In the genomic region with DNA sequence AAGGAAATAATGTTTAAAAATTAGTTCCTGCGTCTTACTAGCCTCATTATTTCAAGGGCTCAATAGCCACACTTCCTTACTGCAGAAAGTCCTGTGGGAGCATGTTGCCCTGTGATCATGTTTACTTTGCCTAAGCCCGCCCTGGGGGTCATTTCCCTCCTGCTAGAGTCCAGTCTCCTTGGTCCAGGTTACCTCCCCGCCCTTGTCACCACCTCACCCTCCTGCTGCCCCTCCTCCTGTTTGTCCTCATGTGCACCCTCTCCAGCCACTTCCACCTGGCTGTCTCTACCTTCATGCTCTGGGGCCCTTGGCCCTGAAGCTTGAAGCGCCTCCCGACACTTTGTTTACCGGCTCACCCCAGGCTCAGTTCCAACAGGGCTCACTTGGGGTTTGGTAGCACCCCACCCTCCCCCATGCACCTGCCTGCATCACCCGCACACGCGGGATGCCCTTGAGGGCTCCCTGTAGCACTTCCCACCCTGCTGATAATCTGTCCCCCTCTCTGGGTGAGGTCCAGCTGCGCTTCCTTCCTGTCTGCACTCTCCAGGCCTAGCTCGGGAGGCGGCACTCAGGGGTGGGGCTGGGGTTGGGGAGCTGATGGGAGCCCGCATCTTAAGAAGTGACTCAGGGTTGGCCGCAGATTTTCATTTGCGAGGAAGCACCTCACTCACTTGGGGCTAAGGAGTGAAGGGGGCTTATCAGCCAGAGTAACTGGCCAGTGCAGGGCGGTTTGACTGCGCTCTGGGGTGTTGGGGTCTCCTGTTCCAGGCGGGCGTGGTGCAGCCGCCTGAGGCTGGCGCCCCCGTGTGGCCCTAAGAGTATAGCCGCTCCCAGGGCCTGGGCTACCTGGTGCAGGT, we compare ENCODE assay signal across 8 cellular contexts. TPM values are rescaled to one million over a fixed set of nuclear protein-coding genes. Genes with fewer than 3 reads are reported as not detected.
DNase-seq lines count a peak whose midpoint lies in the region; ATAC-seq and TF ChIP-seq lines count a peak whose summit lies in the region.

No MANE protein-coding gene starts in this region.

- TF ChIP-seq CTCF in GM23338 (conservative IDR thresholded peaks at IDR 0.05; ENCODE audit: low read depth in 2 of 2) (peak; percentile 85 to 90), OCI-LY1 (IDR thresholded peaks at IDR 0.05; ENCODE audit: low read length) (peak; percentile 79), kidney epithelial cell (IDR thresholded peaks at IDR 0.05; ENCODE audit: insufficient read depth, low read length, poor library complexity, severe bottlenecking) (peak; percentile 77), upper lobe of right lung (IDR thresholded peaks at IDR 0.05) (peak; percentile 65)

- H3K36me3 ChIP-seq in GM23338 (ENCODE audit: insufficient read depth) (no peaks in the 10 kb centered on the region), OCI-LY1 (ENCODE audit: insufficient read depth, low read length) (peaks cover 16% of the 10 kb centered on the region), kidney epithelial cell (ENCODE audit: control insufficient read depth, insufficient read depth, low read length) (no peaks in the 10 kb centered on the region), upper lobe of right lung (no peaks in the 10 kb centered on the region)

- H3K4me2 ChIP-seq in GM23338 (peak overlapping the region; percentile 72), OCI-LY1 (ENCODE audit: low read length) (peak overlapping the region; percentile 34)

- H3K27me3 ChIP-seq in GM23338 (ENCODE audit: insufficient read depth) (no peaks in the 10 kb centered on the region), OCI-LY1 (ENCODE audit: insufficient read depth, low read length) (no peaks in the 10 kb centered on the region), kidney epithelial cell (ENCODE audit: control insufficient read depth, insufficient read depth, low read length) (peaks cover 3% of the 10 kb centered on the region), upper lobe of right lung (no peaks in the 10 kb centered on the region)

- DNase-seq in CD1c-positive myeloid dendritic cell (ENCODE audit: extremely low spot score) (peak; percentile 46), GM23338 (ENCODE audit: low spot score) (peak; percentile 95), kidney epithelial cell (ENCODE audit: low read depth) (no peak), upper lobe of right lung (no peak), GM19240 (ENCODE audit: insufficient read length, low spot score) (no peak)
- peak; percentile 58 for DNase-seq in activated naive CD8-positive, alpha-beta T cell treated with anti-CD3 and anti-CD28 coated beads, Interleukin-2, amount 50 U/mL, for 24 hours

- peak overlapping the region; percentile 48 for H3K4me3 ChIP-seq in GM23338
- H3K4me3 ChIP-seq in OCI-LY1 (ENCODE audit: low read depth, low read length, poor library complexity, severe bottlenecking), result peak overlapping the region; percentile 1
- H3K4me3 ChIP-seq in kidney epithelial cell (ENCODE audit: low read depth, low read length), result no peak overlapping the region
- no peak overlapping the region for H3K4me3 ChIP-seq in upper lobe of right lung

- H3K27ac Mint-ChIP-seq in GM23338, result peak overlapping the region; percentile 65; the same call in 1 of the 2 replicates
- H3K27ac Mint-ChIP-seq in activated naive CD8-positive, alpha-beta T cell treated with anti-CD3 and anti-CD28 coated beads, Interleukin-2, amount 50 U/mL, for 24 hours, result no peak overlapping the region

- intact Hi-C loops in upper lobe of right lung (cut with DNase I), result no loop called here

- ATAC-seq in GM23338 (peak; percentile 90), upper lobe of right lung (peak; percentile 77), HG03342 (IDR thresholded peaks at IDR 0.05; ENCODE audit: unreplicated experiment) (no peak)
- peak; percentile 33 for ATAC-seq in activated naive CD8-positive, alpha-beta T cell treated with anti-CD3 and anti-CD28 coated beads, Interleukin-2, amount 50 U/mL, for 24 hours

- H3K9ac ChIP-seq in OCI-LY1 (ENCODE audit: low read length), result peak overlapping the region; percentile 33; the same call in 1 of the 2 replicates

- no peaks in the 10 kb centered on the region for H3K36me3 Mint-ChIP-seq in GM23338 (ENCODE audit: low read depth)
- H3K36me3 Mint-ChIP-seq in activated naive CD8-positive, alpha-beta T cell treated with anti-CD3 and anti-CD28 coated beads, Interleukin-2, amount 50 U/mL, for 24 hours (ENCODE audit: low read depth), result no peaks in the 10 kb centered on the region

- peaks cover 40% of the 10 kb centered on the region for H3K4me1 ChIP-seq in GM23338 (ENCODE audit: insufficient read depth)
- H3K4me1 ChIP-seq in OCI-LY1 (ENCODE audit: insufficient read depth, low read length, severe bottlenecking), result peaks cover 83% of the 10 kb centered on the region
- H3K4me1 ChIP-seq in upper lobe of right lung, result peaks cover 15% of the 10 kb centered on the region

- H3K79me2 ChIP-seq in GM23338 (replicated peaks; ENCODE audit: insufficient read depth) (no peaks in the 10 kb centered on the region), OCI-LY1 (ENCODE audit: insufficient read depth, low read length) (no peaks in the 10 kb centered on the region)

- H3K9me3 Mint-ChIP-seq in GM23338, result no peaks in the 10 kb centered on the region; the same call in 2 of the 3 replicates
- no peaks in the 10 kb centered on the region for H3K9me3 Mint-ChIP-seq in activated naive CD8-positive, alpha-beta T cell treated with anti-CD3 and anti-CD28 coated beads, Interleukin-2, amount 50 U/mL, for 24 hours

- H3K4me1 Mint-ChIP-seq in GM23338, result peaks cover 66% of the 10 kb centered on the region
- peaks cover 46% of the 10 kb centered on the region for H3K4me1 Mint-ChIP-seq in activated naive CD8-positive, alpha-beta T cell treated with anti-CD3 and anti-CD28 coated beads, Interleukin-2, amount 50 U/mL, for 24 hours

- peak overlapping the region; percentile 49; the same call in 1 of the 3 replicates for H3K4me3 Mint-ChIP-seq in GM23338
- H3K4me3 Mint-ChIP-seq in activated naive CD8-positive, alpha-beta T cell treated with anti-CD3 and anti-CD28 coated beads, Interleukin-2, amount 50 U/mL, for 24 hours, result peak overlapping the region; percentile 17

- peaks cover 3% of the 10 kb centered on the region; the same call in 1 of the 2 replicates for H3F3A ChIP-seq in GM23338 (replicated peaks; ENCODE audit: low read depth)
- H3F3A ChIP-seq in OCI-LY1 (ENCODE audit: insufficient read depth, low read length), result peaks cover 5% of the 10 kb centered on the region

- H2AFZ ChIP-seq in GM23338 (peak overlapping the region; percentile 94), OCI-LY1 (ENCODE audit: low read length) (no peak overlapping the region)

- 0 out of 2 replicates have a peak, but pooled peaks cover 3% of the 10 kb centered on the region for H3K9me2 ChIP-seq in GM23338 (ENCODE audit: insufficient read depth)
- no peaks in the 10 kb centered on the region for H3K9me2 ChIP-seq in OCI-LY1 (ENCODE audit: low read depth, low read length)

- H3K9me3 ChIP-seq in OCI-LY1 (ENCODE audit: low read length) (no peaks in the 10 kb centered on the region), upper lobe of right lung (no peaks in the 10 kb centered on the region)

- peak overlapping the region; percentile 76; the same call in 1 of the 2 replicates for H3K27ac ChIP-seq in GM23338 (ENCODE audit: low read depth)
- peak overlapping the region; percentile 98 for H3K27ac ChIP-seq in OCI-LY1 (ENCODE audit: low read depth, low read length, poor library complexity, severe bottlenecking)
- H3K27ac ChIP-seq in upper lobe of right lung, result peak overlapping the region; percentile 24

- H4K20me1 ChIP-seq in GM23338 (replicated peaks; ENCODE audit: insufficient read depth) (no peaks in the 10 kb centered on the region), OCI-LY1 (ENCODE audit: insufficient read depth, low read length) (no peaks in the 10 kb centered on the region)

- H3K27me3 Mint-ChIP-seq in GM23338 (ENCODE audit: insufficient read depth, low read depth, poor library complexity), result peaks cover 26% of the 10 kb centered on the region
- peaks cover 15% of the 10 kb centered on the region for H3K27me3 Mint-ChIP-seq in activated naive CD8-positive, alpha-beta T cell treated with anti-CD3 and anti-CD28 coated beads, Interleukin-2, amount 50 U/mL, for 24 hours

TF ChIP-seq in GM23338, 12 proteins besides CTCF, POLR2A, EP300 and RAD21:
- TF ChIP-seq, protein P1, sequence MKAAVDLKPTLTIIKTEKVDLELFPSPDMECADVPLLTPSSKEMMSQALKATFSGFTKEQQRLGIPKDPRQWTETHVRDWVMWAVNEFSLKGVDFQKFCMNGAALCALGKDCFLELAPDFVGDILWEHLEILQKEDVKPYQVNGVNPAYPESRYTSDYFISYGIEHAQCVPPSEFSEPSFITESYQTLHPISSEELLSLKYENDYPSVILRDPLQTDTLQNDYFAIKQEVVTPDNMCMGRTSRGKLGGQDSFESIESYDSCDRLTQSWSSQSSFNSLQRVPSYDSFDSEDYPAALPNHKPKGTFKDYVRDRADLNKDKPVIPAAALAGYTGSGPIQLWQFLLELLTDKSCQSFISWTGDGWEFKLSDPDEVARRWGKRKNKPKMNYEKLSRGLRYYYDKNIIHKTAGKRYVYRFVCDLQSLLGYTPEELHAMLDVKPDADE (IDR thresholded peaks at IDR 0.05), result 0 out of 2 replicates have a peak, but pooled peaks have one; percentile 15
- TF ChIP-seq POLR2AphosphoS5 (IDR thresholded peaks at IDR 0.05; ENCODE audit: low read depth), result 0 out of 2 replicates have a peak, but pooled peaks have one; percentile 40
- no peak for TF ChIP-seq NANOG (IDR thresholded peaks at IDR 0.05; ENCODE audit: borderline replicate concordance)
TF ChIP-seq in GM23338: peak in this region for 2.

RNA-seq across cellular contexts. Expression of a gene that starts 40.1 kb away (rescaled TPM):
- 0.12 and 0.66 TPM in 2 replicates for total RNA-seq in GM23338 (2014; rRNA removed; shearing (Covaris generic))
- 0.66 and 0.80 TPM in 2 replicates for polyA plus RNA-seq in GM23338 (2016; fragmentation: Nextera tagmentation; extraction: Ambion mirVana)
- total RNA-seq in kidney epithelial cell (0.34 TPM in 1 of 2 replicates, not detected in the other), upper lobe of right lung (6.1 TPM)

RNA-seq across cellular contexts. Expression of a gene that starts 49.8 kb away (rescaled TPM):
- 60.3 and 111 TPM in 2 replicates for total RNA-seq in GM23338 (2014; rRNA removed; shearing (Covaris generic))
- polyA plus RNA-seq in GM23338 (2016; fragmentation: Nextera tagmentation; extraction: Ambion mirVana), result 27.7 and 29.4 TPM in 2 replicates
- total RNA-seq in kidney epithelial cell (77.8 and 83.1 TPM in 2 replicates), upper lobe of right lung (37.3 TPM)

Comparison
In these comparisons a context has a peak if more than half of its experiments do, and no peak if none do; other contexts are left out.
1. DNase-seq: peak in CD1c-positive myeloid dendritic cell (single experiment), GM23338 (single experiment) and activated naive CD8-positive, alpha-beta T cell treated with anti-CD3 and anti-CD28 coated beads, Interleukin-2, amount 50 U/mL, for 24 hours (single experiment); none in kidney epithelial cell (single experiment), upper lobe of right lung (single experiment) and GM19240 (single experiment).
2. H3K27ac ChIP-seq: peak in every context shown above with its lines; median percentile 98 in OCI-LY1; 76 in GM23338; 24 in upper lobe of right lung.
3. H3K4me3 ChIP-seq: peak in GM23338 (single experiment) and OCI-LY1 (single experiment); none in kidney epithelial cell (single experiment) and upper lobe of right lung (single experiment).
4. Peak in every context shown above with its lines, with median percentiles within 50 percentile points of each other: CTCF ChIP-seq.